In the genomic region with DNA sequence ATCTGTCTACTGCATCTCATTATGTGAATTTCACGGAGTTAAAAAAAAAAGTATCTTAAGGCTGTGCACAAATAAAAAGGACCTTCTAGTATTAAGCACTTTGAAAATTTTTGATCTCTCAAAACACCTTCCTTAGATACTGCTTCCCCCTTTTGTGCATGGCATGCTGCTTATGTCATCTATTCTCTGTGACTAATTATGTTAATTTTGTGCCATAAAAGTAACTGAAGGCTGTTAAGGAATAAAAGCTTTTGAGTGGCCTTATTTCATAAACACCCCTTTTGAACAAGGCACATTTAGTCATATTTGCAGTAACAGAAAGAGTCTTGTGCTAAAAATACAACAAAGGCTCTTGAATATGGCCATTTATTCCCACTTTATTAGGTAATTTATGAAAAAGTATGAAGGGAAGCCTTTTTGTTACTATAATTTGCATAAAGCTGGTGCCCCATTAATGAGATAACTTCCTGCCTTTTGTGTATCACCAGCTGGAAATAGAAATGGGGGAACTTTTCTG, we compare ENCODE assay signal across 20 cellular contexts.
DNase-seq lines count a peak whose midpoint lies in the region; ATAC-seq lines count a peak whose summit lies in the region.
"Had no signal": no experiment of that assay in that cellular context is flagged by ENCODE, and none has a peak within 500 bp of the region (broad histone marks: within the 10 kb centered on the region; RNA-seq: fewer than 3 reads in every experiment).

No MANE protein-coding gene starts in this region.

- DNase-seq in DMS153 treated with DMSO at 0.1 percent for 48 hours (lab: John Stamatoyannopoulos, UW; ENCODE audit: unreplicated experiment) = peak; percentile 74
- peak; percentile 99 for DNase-seq in NCI-H1105 treated with DMSO at 0.1 percent for 48 hours (lab: John Stamatoyannopoulos, UW)
- DNase-seq in RPMI7951 (ENCODE audit: low read depth) = peak; percentile 33
- DNase-seq in medulla oblongata (ENCODE audit: extremely low spot score) = peak; percentile 19
- DNase-seq in SW480 (ENCODE audit: low spot score) = no peak
- DNase-seq in KG1 (lab: John Stamatoyannopoulos, UW) = no peak
- DNase-seq in activated CD4-positive, alpha-beta T cell treated with anti-CD3 and anti-CD28 coated beads, Interleukin-2, amount 50 U/mL, for 1 hour = no peak
- DNase-seq: activated CD4-positive, alpha-beta T cell treated with anti-CD3 and anti-CD28 coated beads for 36 hours; activated naive CD4-positive, alpha-beta T cell treated with anti-CD3 and anti-CD28 coated beads for 36 hours; body of pancreas; dermis blood vessel endothelial cell; esophagus squamous epithelium; HCEC 1CT; kidney glomerular epithelial cell; NCI-H226; SIG-M5; stimulated activated CD4-positive, alpha-beta T cell treated with anti-CD3 and anti-CD28 coated beads, Interleukin-4, amount 100 ng/mL, for 4 hours; T1000; testis had no signal

- ATAC-seq in HG03108 (IDR thresholded peaks at IDR 0.05; ENCODE audit: unreplicated experiment) = no peak
- ATAC-seq: activated CD4-positive, alpha-beta T cell treated with anti-CD3 and anti-CD28 coated beads for 36 hours; body of pancreas had no signal

Comparison
In these comparisons a context has a peak if more than half of its experiments do, and no peak if none do; other contexts are left out.
1. DNase-seq: peak in DMS153 treated with DMSO at 0.1 percent for 48 hours (single experiment), NCI-H1105 treated with DMSO at 0.1 percent for 48 hours (single experiment), RPMI7951 (single experiment) and medulla oblongata (single experiment); none in SW480 (single experiment), KG1 (single experiment) and activated CD4-positive, alpha-beta T cell treated with anti-CD3 and anti-CD28 coated beads, Interleukin-2, amount 50 U/mL, for 1 hour (single experiment).